In genomic region chr11:16511807-16512114, GRCh38 we compare ENCODE assay signal across 14 cellular contexts.
A peak's percentile ranks its signal among the peaks of the same experiment; 100 is the strongest.
DNase-seq lines count a peak whose midpoint lies in the region; ATAC-seq and TF ChIP-seq lines count a peak whose summit lies in the region.
"Had no signal": no experiment of that assay in that cellular context is flagged by ENCODE, and none has a peak within 500 bp of the region (broad histone marks: within the 10 kb centered on the region; RNA-seq: fewer than 3 reads in every experiment).

No MANE protein-coding gene starts in this region.

- H3K9me3 ChIP-seq in IMR-90 (ENCODE audit: control insufficient read depth, insufficient read depth, low read length) = no peaks in the 10 kb centered on the region
- no peaks in the 10 kb centered on the region for H3K9me3 ChIP-seq in tibial artery
- H3K9me3 ChIP-seq: A549, BE2C, HAP-1 had no signal

- TF ChIP-seq CTCF in IMR-90 (conservative IDR thresholded peaks at IDR 0.05; ENCODE audit: low read depth, low read length) (no peak), coronary artery (IDR thresholded peaks at IDR 0.05) (no peak), nephron (IDR thresholded peaks at IDR 0.05; ENCODE audit: unreplicated experiment in 3 of 3) (no peak), tibial artery (IDR thresholded peaks at IDR 0.05) (no peak)

- peak overlapping the region; percentile 95 for H2BK5ac ChIP-seq in IMR-90 (ENCODE audit: low read depth, low read length, poor library complexity, severe bottlenecking)

- H3K9me3 Mint-ChIP-seq in nephron = peaks cover 13% of the 10 kb centered on the region

- H3K4me3 ChIP-seq in IMR-90 (ENCODE audit: insufficient read depth, low read depth, low read length) (no peak overlapping the region), coronary artery (no peak overlapping the region), tibial artery (no peak overlapping the region)
- H3K4me3 ChIP-seq: A549, GM12878, HAP-1 had no signal

- H3K9me1 ChIP-seq in IMR-90 (ENCODE audit: insufficient read depth, low read length) = peaks cover 2% of the 10 kb centered on the region

- H2BK120ac ChIP-seq in IMR-90 (ENCODE audit: low read depth, low read length) = peak overlapping the region; percentile 73

- no peak for TF ChIP-seq RAD21 in IMR-90 (IDR thresholded peaks at IDR 0.05; ENCODE audit: low read length)

- peak overlapping the region; percentile 78; the same call in 1 of the 2 replicates for H3K4me2 ChIP-seq in IMR-90 (ENCODE audit: low read depth, low read length)
- H3K4me2 ChIP-seq: A549 had no signal

- peaks cover 6% of the 10 kb centered on the region for H3K4me1 ChIP-seq in IMR-90 (ENCODE audit: control insufficient read depth, insufficient read depth, low read length)
- H3K4me1 ChIP-seq in tibial artery = peaks cover 0 to 33% (median 8%) of the 10 kb centered on the region in 4 donors
- H3K4me1 ChIP-seq: A549, BE2C, HAP-1 had no signal

- H2BK20ac ChIP-seq in IMR-90 (ENCODE audit: low read depth, low read length) = peak overlapping the region; percentile 57; the same call in 1 of the 2 replicates

- H2BK15ac ChIP-seq in IMR-90 (ENCODE audit: low read depth, low read length) = peak overlapping the region; percentile 62; the same call in 2 of the 3 replicates

- H3K79me1 ChIP-seq in IMR-90 (ENCODE audit: low read depth in 1 of 2, low read length in 2 of 2) = peaks cover 0 to 13% of the 10 kb centered on the region in 2 experiments; a peak in 3 of 4 replicates

- no peak overlapping the region for H2AFZ ChIP-seq in IMR-90 (replicated peaks; ENCODE audit: low read length, poor library complexity)

- no peak overlapping the region; the same call in 1 of the 2 replicates for H3K9ac ChIP-seq in IMR-90 (ENCODE audit: low read depth, low read length)

- POLR2A ChIA-PET in IMR-90 (lab: Charles Lee; ENCODE audit: unreplicated experiment) = no interaction called here

- H3K18ac ChIP-seq in IMR-90 (ENCODE audit: low read depth, low read length) = peak overlapping the region; percentile 56

- no peak overlapping the region for H2AK5ac ChIP-seq in IMR-90 (ENCODE audit: low read depth, low read length)

- intact Hi-C loops in IMR-90 (cut with micrococcal nuclease) (loop anchor here (5.0 kb wide), 1 partner anchor 96 kb away; no protein-coding TSS in a partner anchor), tibial artery (cut with DNase I; ENCODE audit: low total_unique reads) (no loop called here)

- no TSS peak for BruUV-seq in IMR-90 (replicated peaks; lab: Mats Ljungman, UMichigan)

- TF ChIP-seq POLR2A in IMR-90 (IDR thresholded peaks at IDR 0.05; ENCODE audit: low read depth, low read length) = no peak

- no peak for DNase-seq in IMR-90
- no peak for DNase-seq in coronary artery (ENCODE audit: low spot score)
- no peak for DNase-seq in tibial artery
- DNase-seq in NOMO-1 treated with dmso at 0.1 percent for 144 hours (lab: John Stamatoyannopoulos, UW; ENCODE audit: unreplicated experiment) = no peak
- no peak for DNase-seq in NCI-H1694 (lab: John Stamatoyannopoulos, UW)
- DNase-seq in activated T-cell treated with anti-CD3 and anti-CD28 coated beads for 4 hours = no peak
- DNase-seq: BE2C; CD4-positive, alpha-beta memory T cell; DMS79 had no signal

- H3K27ac ChIP-seq in IMR-90 (ENCODE audit: insufficient read depth, low read length) (peak overlapping the region; percentile 20; the same call in 1 of the 2 replicates), coronary artery (peak overlapping the region; percentile 40 to 62), tibial artery (peak overlapping the region; percentile 60 to 66)
- H3K27ac ChIP-seq: A549, C4-2B had no signal

- no peak; the same call in none of the 2 replicates for ATAC-seq in IMR-90 (ENCODE audit: low read depth)
- ATAC-seq: A549, GM12878 had no signal

- no peak overlapping the region for H3K4me3 Mint-ChIP-seq in nephron
- H3K4me3 Mint-ChIP-seq: CD4-positive, alpha-beta memory T cell had no signal

- H3K27me3 ChIP-seq in IMR-90 (ENCODE audit: control insufficient read depth, insufficient read depth, low read length) (no peaks in the 10 kb centered on the region), tibial artery (no peaks in the 10 kb centered on the region)
- H3K27me3 ChIP-seq: BE2C had no signal

- CTCF ChIA-PET in IMR-90 (lab: Yijun Ruan, JAX) = no interaction called here

- no peak overlapping the region; the same call in 1 of the 2 replicates for H3K56ac ChIP-seq in IMR-90 (ENCODE audit: extremely low read depth, insufficient read depth, low read length)

- H4K8ac ChIP-seq in IMR-90 (ENCODE audit: low read depth in 2 of 2, low read length in 2 of 2) = peak overlapping the region in 1 of 2 experiments; percentile 56; a peak in 1 of 4 replicates

- no peaks in the 10 kb centered on the region for H3K36me3 ChIP-seq in IMR-90 (ENCODE audit: control insufficient read depth, insufficient read depth, low read length)
- H3K36me3 ChIP-seq in tibial artery = no peaks in the 10 kb centered on the region
- H3K36me3 ChIP-seq: BE2C, HAP-1 had no signal

- H3K27ac Mint-ChIP-seq in nephron = peak overlapping the region; percentile 7 to 77 (median 76)
- H3K27ac Mint-ChIP-seq: CD4-positive, alpha-beta memory T cell had no signal

- dilution Hi-C loops in IMR-90 (cut with HindIII; ENCODE audit: low sequenced_read_pairs, unreplicated experiment) = no loop called here

- no peaks in the 10 kb centered on the region for H3K4me1 Mint-ChIP-seq in nephron
- H3K4me1 Mint-ChIP-seq: CD4-positive, alpha-beta memory T cell had no signal

- no peak overlapping the region for H2AK9ac ChIP-seq in IMR-90 (replicated peaks; ENCODE audit: low read depth, low read length, poor library complexity)

- H3K14ac ChIP-seq in IMR-90 (replicated peaks; ENCODE audit: low read depth, low read length) = no peak overlapping the region; the same call in 1 of the 2 replicates

- no peaks in the 10 kb centered on the region for H4K20me1 ChIP-seq in IMR-90 (ENCODE audit: insufficient read depth, low read length)

- H3K36me3 Mint-ChIP-seq in nephron (ENCODE audit: low read depth) = peaks cover 8% of the 10 kb centered on the region
- H3K36me3 Mint-ChIP-seq: CD4-positive, alpha-beta memory T cell had no signal

- H3K23ac ChIP-seq in IMR-90 (ENCODE audit: low read depth, low read length) = peak overlapping the region; percentile 11; the same call in 1 of the 2 replicates

- no peak overlapping the region for H4K91ac ChIP-seq in IMR-90 (ENCODE audit: insufficient read depth, low read depth, low read length)

- H3K27me3 Mint-ChIP-seq in nephron (ENCODE audit: low read depth) = no peaks in the 10 kb centered on the region
- H3K27me3 Mint-ChIP-seq: CD4-positive, alpha-beta memory T cell had no signal

- peak overlapping the region; percentile 55; the same call in 1 of the 2 replicates for H3K4ac ChIP-seq in IMR-90 (ENCODE audit: low read depth, low read length)

- peak overlapping the region; percentile 76; the same call in 1 of the 2 replicates for H4K5ac ChIP-seq in IMR-90 (ENCODE audit: low read depth, low read length)

- in situ Hi-C loops in IMR-90 (cut with MboI; ENCODE audit: low sequenced_read_pairs) = no loop called here

TF ChIP-seq in IMR-90, 13 proteins besides CTCF, POLR2A, EP300 and RAD21:
- TF ChIP-seq MAZ (IDR thresholded peaks at IDR 0.05; ENCODE audit: borderline replicate concordance, low read depth, low read length) (no peak), MAFK (IDR thresholded peaks at IDR 0.05; ENCODE audit: low read depth, low read length) (no peak), MXI1 (IDR thresholded peaks at IDR 0.05; ENCODE audit: borderline replicate concordance, low read depth, low read length) (no peak), SMC3 (IDR thresholded peaks at IDR 0.05; ENCODE audit: low read depth, low read length) (no peak), FOS (IDR thresholded peaks at IDR 0.05; ENCODE audit: low read depth, low read length) (no peak)
- TF ChIP-seq, protein P1, sequence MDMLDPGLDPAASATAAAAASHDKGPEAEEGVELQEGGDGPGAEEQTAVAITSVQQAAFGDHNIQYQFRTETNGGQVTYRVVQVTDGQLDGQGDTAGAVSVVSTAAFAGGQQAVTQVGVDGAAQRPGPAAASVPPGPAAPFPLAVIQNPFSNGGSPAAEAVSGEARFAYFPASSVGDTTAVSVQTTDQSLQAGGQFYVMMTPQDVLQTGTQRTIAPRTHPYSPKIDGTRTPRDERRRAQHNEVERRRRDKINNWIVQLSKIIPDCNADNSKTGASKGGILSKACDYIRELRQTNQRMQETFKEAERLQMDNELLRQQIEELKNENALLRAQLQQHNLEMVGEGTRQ (IDR thresholded peaks at IDR 0.05; ENCODE audit: low read depth, low read length) = no peak
